ENCODE assay signal across 28 cellular contexts in the genomic region with DNA sequence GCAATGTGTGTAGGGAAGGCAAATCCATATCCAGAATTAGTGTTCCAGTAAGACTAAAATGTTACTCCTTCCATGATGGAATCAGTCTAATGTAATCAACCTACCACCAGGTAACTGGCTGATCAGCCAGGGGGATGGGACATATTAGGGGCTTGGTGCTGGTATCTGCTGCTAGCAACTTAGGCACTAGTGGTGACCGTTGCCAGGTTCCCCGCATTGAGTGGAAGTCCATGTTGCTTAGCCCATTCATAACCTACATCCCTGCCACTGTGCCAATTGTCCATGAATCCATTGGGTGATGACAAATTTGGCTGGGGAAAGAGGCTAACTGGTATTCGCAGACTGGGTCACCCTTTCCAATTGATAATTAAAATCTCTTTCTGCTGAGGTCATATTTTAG.
DNase-seq lines count a peak whose midpoint lies in the region; FAIRE-seq and TF ChIP-seq lines count a peak whose summit lies in the region.
"Had no signal": no experiment of that assay in that cellular context is flagged by ENCODE, and none has a peak within 500 bp of the region (broad histone marks: within the 10 kb centered on the region; RNA-seq: fewer than 3 reads in every experiment).

No MANE protein-coding gene starts in this region.

- peak; percentile 51 for DNase-seq in kidney
- no peak for DNase-seq in NCI-H1048 (lab: John Stamatoyannopoulos, UW)
- DNase-seq: 8988T; ACHN; AML-193; BE2C; C1 segment of cervical spinal cord; Caco-2; Calu3; CD4-positive, alpha-beta T cell; CD4-positive, CD25-positive, alpha-beta regulatory T cell; CD8-positive, alpha-beta memory T cell; CD8-positive, alpha-beta T cell; COR-L47; DMS 273 treated with DMSO at 0.1 percent for 48 hours; DMS153; DMS53; DMS79; DMS79 treated with DMSO at 0.1 percent for 48 hours; DND-41; EL had no signal

- no peak for TF ChIP-seq CTCF in kidney (IDR thresholded peaks at IDR 0.05; ENCODE audit: borderline replicate concordance, extremely low read depth, insufficient read depth)

- H3K27ac ChIP-seq in kidney (ENCODE audit: low read depth in 2 of 2, low read length in 2 of 2), result no peak overlapping the region
- H3K27ac ChIP-seq: 22Rv1; A549; BLaER1; BLaER1 treated with 17β-estradiol and CSF1 and Interleukin-3, amounts not matched to agents 10 nM and 100 nM; C4-2B had no signal

- H3K4me3 ChIP-seq in kidney (ENCODE audit: low read length in 2 of 2), result no peak overlapping the region
- H3K4me3 ChIP-seq: A549; BLaER1; BLaER1 treated with 17β-estradiol and CSF1 and Interleukin-3, amounts not matched to agents 10 nM and 100 nM had no signal

- no peak overlapping the region for H3K9ac ChIP-seq in kidney (ENCODE audit: low read length in 2 of 2)
- H3K9ac ChIP-seq: BLaER1; BLaER1 treated with 17β-estradiol and CSF1 and Interleukin-3, amounts not matched to agents 10 nM and 100 nM had no signal

- H3K4me1 ChIP-seq in kidney (ENCODE audit: control insufficient read depth in 1 of 2, insufficient read depth in 1 of 2, low read depth in 1 of 2, low read length in 2 of 2), result no peaks in the 10 kb centered on the region
- H3K4me1 ChIP-seq: A549, BE2C, Caco-2 had no signal

- no peaks in the 10 kb centered on the region for H3K9me3 ChIP-seq in kidney (ENCODE audit: control insufficient read depth in 1 of 2, low read length in 2 of 2)
- H3K9me3 ChIP-seq: A549, BE2C, Caco-2 had no signal

- no peak for FAIRE-seq in kidney (lab: Jason Lieb, UNC)
- FAIRE-seq: A204.1, A549, D721Med had no signal

- intact Hi-C loops in kidney (cut with DNase I), result no loop called here

- H3K36me3 ChIP-seq in kidney (ENCODE audit: control insufficient read depth in 1 of 2, insufficient read depth in 2 of 2, low read length in 2 of 2), result no peaks in the 10 kb centered on the region
- H3K36me3 ChIP-seq: BE2C; BLaER1; BLaER1 treated with 17β-estradiol and CSF1 and Interleukin-3, amounts not matched to agents 10 nM and 100 nM had no signal
